ENCODE assay signal across 10 cellular contexts in the genomic region with DNA sequence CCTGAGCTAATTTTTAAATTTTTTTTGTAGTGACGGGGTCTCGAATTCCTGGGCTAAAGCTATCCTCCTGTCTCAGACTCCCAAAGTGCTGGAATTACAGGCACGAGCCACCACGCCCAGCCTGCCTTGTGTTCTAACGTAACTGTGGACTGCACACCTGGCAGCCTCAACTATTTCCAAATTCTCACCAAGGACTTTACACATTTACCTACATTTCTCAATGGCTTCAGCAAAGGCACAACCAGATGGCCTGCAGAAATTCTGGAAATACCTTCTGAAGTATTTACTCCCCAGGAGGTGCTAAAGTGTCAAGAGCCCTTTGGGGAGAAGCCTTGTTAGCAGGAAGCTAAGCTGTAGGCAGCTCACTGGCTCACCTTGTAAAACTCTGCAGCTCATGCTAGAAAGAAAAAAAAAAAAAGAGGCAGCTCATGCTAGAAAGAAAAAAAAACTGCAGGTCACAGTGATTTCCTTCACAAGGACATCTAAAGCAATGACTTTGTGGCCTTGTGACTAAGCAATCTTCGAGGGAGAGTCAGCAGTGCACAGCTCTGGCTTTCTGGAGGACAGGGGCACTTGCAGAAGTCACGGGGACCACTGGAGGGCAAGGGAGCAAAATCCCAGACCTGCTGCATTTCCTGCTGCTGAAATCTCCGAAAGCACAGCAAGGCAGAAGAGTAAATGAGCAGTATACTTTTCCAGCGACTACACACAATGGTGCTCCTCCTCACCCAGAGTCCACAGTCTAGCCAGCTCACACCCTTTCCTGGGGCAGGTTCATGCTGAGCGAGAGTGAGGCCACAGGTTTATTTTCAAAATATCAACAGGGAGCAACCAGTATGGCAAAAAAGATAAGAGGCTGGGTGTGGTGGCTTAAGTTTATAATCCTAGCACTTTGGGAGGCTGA. TPM values are rescaled to one million over a fixed set of nuclear protein-coding genes. Genes with fewer than 3 reads are reported as not detected.
A peak's percentile ranks its signal among the peaks of the same experiment; 100 is the strongest.
DNase-seq lines count a peak whose midpoint lies in the region; ATAC-seq and TF ChIP-seq lines count a peak whose summit lies in the region.
"Had no signal": no experiment of that assay in that cellular context is flagged by ENCODE, and none has a peak within 500 bp of the region (broad histone marks: within the 10 kb centered on the region; RNA-seq: fewer than 3 reads in every experiment).

No MANE protein-coding gene starts in this region.

- peaks cover 15% of the 10 kb centered on the region; the same call in 1 of the 2 replicates for H3K36me3 ChIP-seq in PC-3 (ENCODE audit: low read depth, low read length)
- no peaks in the 10 kb centered on the region for H3K36me3 ChIP-seq in left ventricle myocardium inferior
- H3K36me3 ChIP-seq in neural progenitor cell = no peaks in the 10 kb centered on the region
- H3K36me3 ChIP-seq in effector memory CD4-positive, alpha-beta T cell (ENCODE audit: control insufficient read depth, insufficient read depth, low read length) = no peaks in the 10 kb centered on the region

- H3K4me1 Mint-ChIP-seq in neural progenitor cell = peaks cover 10% of the 10 kb centered on the region
- H3K4me1 Mint-ChIP-seq: stimulated activated naive B cell treated with anti-CD40 and anti-IgM and Interleukin-4, amounts not matched to agents 10 μg/mL and 1 μg/mL and 100 μg/mL, for 72 hours had no signal

- H3F3A ChIP-seq in PC-3 (ENCODE audit: low read length, unreplicated experiment) (no peaks in the 10 kb centered on the region), neural progenitor cell (ENCODE audit: low read depth) (peaks cover 12% of the 10 kb centered on the region)

- H3K4me1 ChIP-seq in PC-3 (ENCODE audit: insufficient read depth, low read length) (peaks cover 16% of the 10 kb centered on the region), left ventricle myocardium inferior (peaks cover 21% of the 10 kb centered on the region), neural progenitor cell (no peaks in the 10 kb centered on the region)
- no peaks in the 10 kb centered on the region for H3K4me1 ChIP-seq in effector memory CD4-positive, alpha-beta T cell (ENCODE audit: control insufficient read depth, insufficient read depth, low read length, poor library complexity, severe bottlenecking)

- TSS peak; percentile 19 for BruUV-seq in PC-3 (replicated peaks; lab: Mats Ljungman, UMichigan)

- no peaks in the 10 kb centered on the region for H3K9me3 Mint-ChIP-seq in neural progenitor cell
- H3K9me3 Mint-ChIP-seq: stimulated activated naive B cell treated with anti-CD40 and anti-IgM and Interleukin-4, amounts not matched to agents 10 μg/mL and 1 μg/mL and 100 μg/mL, for 72 hours had no signal

- no peaks in the 10 kb centered on the region for H3K27me3 Mint-ChIP-seq in neural progenitor cell (ENCODE audit: insufficient read depth, low read depth)

- TF ChIP-seq CTCF in PC-3 (conservative IDR thresholded peaks at IDR 0.05; ENCODE audit: low read depth, low read length) (no peak), left ventricle myocardium inferior (IDR thresholded peaks at IDR 0.05; ENCODE audit: borderline replicate concordance) (no peak), neural progenitor cell (IDR thresholded peaks at IDR 0.05) (no peak)

- DNase-seq in H4 (ENCODE audit: low spot score) (peak; percentile 75), PC-3 (no peak), left ventricle myocardium inferior (no peak), neural progenitor cell (ENCODE audit: low spot score) (peak; percentile 22), NCI-H748 (lab: John Stamatoyannopoulos, UW; ENCODE audit: unreplicated experiment) (no peak)
- DNase-seq in effector memory CD4-positive, alpha-beta T cell = no peak
- DNase-seq: stimulated activated naive B cell treated with anti-CD40 and anti-IgM and Interleukin-4, amounts not matched to agents 10 μg/mL and 1 μg/mL and 100 μg/mL, for 72 hours; T-helper 2 cell had no signal

- H3K4me3 Mint-ChIP-seq in neural progenitor cell = no peak overlapping the region
- H3K4me3 Mint-ChIP-seq: stimulated activated naive B cell treated with anti-CD40 and anti-IgM and Interleukin-4, amounts not matched to agents 10 μg/mL and 1 μg/mL and 100 μg/mL, for 72 hours had no signal

- intact Hi-C loops in PC-3 (cut with micrococcal nuclease) = no loop called here
- intact Hi-C loops in left ventricle myocardium inferior (cut with micrococcal nuclease) = no loop called here

- ATAC-seq in PC-3 = peak; percentile 26
- ATAC-seq in HG02938 (IDR thresholded peaks at IDR 0.05; ENCODE audit: unreplicated experiment) = no peak
- no peak for ATAC-seq in GM21423 (IDR thresholded peaks at IDR 0.05; ENCODE audit: unreplicated experiment)
- ATAC-seq: stimulated activated naive B cell treated with anti-CD40 and anti-IgM and Interleukin-4, amounts not matched to agents 10 μg/mL and 1 μg/mL and 100 μg/mL, for 72 hours had no signal

- H3K4me3 ChIP-seq in PC-3 (ENCODE audit: low read length) (no peak overlapping the region), left ventricle myocardium inferior (no peak overlapping the region), neural progenitor cell (no peak overlapping the region)
- no peak overlapping the region for H3K4me3 ChIP-seq in effector memory CD4-positive, alpha-beta T cell (ENCODE audit: insufficient read depth, low read depth, low read length, poor library complexity, severe bottlenecking)

- no peaks in the 10 kb centered on the region for H3K9me3 ChIP-seq in PC-3 (ENCODE audit: low read length)
- H3K9me3 ChIP-seq in left ventricle myocardium inferior (replicated peaks) = no peaks in the 10 kb centered on the region
- no peaks in the 10 kb centered on the region for H3K9me3 ChIP-seq in neural progenitor cell (ENCODE audit: low read depth)
- H3K9me3 ChIP-seq in effector memory CD4-positive, alpha-beta T cell (ENCODE audit: control insufficient read depth, low read length) = no peaks in the 10 kb centered on the region

- H3K27ac Mint-ChIP-seq in neural progenitor cell = peak overlapping the region; percentile 60
- H3K27ac Mint-ChIP-seq: stimulated activated naive B cell treated with anti-CD40 and anti-IgM and Interleukin-4, amounts not matched to agents 10 μg/mL and 1 μg/mL and 100 μg/mL, for 72 hours had no signal

- POLR2A ChIA-PET in PC-3 (lab: Charles Lee; ENCODE audit: unreplicated experiment) = no interaction called here

- H3K4me2 ChIP-seq in PC-3 (ENCODE audit: low read length) (no peak overlapping the region), neural progenitor cell (no peak overlapping the region)

- no peaks in the 10 kb centered on the region for H3K36me3 Mint-ChIP-seq in neural progenitor cell
- H3K36me3 Mint-ChIP-seq: stimulated activated naive B cell treated with anti-CD40 and anti-IgM and Interleukin-4, amounts not matched to agents 10 μg/mL and 1 μg/mL and 100 μg/mL, for 72 hours had no signal

- H4K20me1 ChIP-seq in PC-3 (ENCODE audit: low read length) (no peaks in the 10 kb centered on the region), neural progenitor cell (ENCODE audit: low read depth) (no peaks in the 10 kb centered on the region)

- no peaks in the 10 kb centered on the region for H3K9me2 ChIP-seq in PC-3 (replicated peaks; ENCODE audit: low read length)

- no peak overlapping the region for H2AFZ ChIP-seq in PC-3 (ENCODE audit: low read length)
- H2AFZ ChIP-seq in neural progenitor cell (replicated peaks) = no peak overlapping the region

- H3K9ac ChIP-seq in PC-3 (ENCODE audit: low read length) = no peak overlapping the region
- H3K9ac ChIP-seq in neural progenitor cell = no peak overlapping the region

- H3K79me2 ChIP-seq in PC-3 (ENCODE audit: low read length) (peaks cover 6% of the 10 kb centered on the region; the same call in 1 of the 2 replicates), neural progenitor cell (ENCODE audit: low read depth) (no peaks in the 10 kb centered on the region)

- CTCF ChIA-PET in PC-3 (lab: Charles Lee) = interaction anchor here (0.6 kb wide), 3 partner anchors 19 to 77 kb away, joined by 3 to 8 read pairs (median 4); no protein-coding TSS in a partner anchor

- H3K27me3 ChIP-seq in PC-3 (ENCODE audit: low read length) (no peaks in the 10 kb centered on the region), left ventricle myocardium inferior (ENCODE audit: low read depth) (no peaks in the 10 kb centered on the region), neural progenitor cell (no peaks in the 10 kb centered on the region)
- no peaks in the 10 kb centered on the region for H3K27me3 ChIP-seq in effector memory CD4-positive, alpha-beta T cell (replicated peaks; ENCODE audit: control insufficient read depth, insufficient read depth, low read length, poor library complexity, severe bottlenecking)

- H3K27ac ChIP-seq in PC-3 (ENCODE audit: low read length) (no peak overlapping the region), left ventricle myocardium inferior (replicated peaks) (peak overlapping the region; percentile 47), neural progenitor cell (peak overlapping the region; percentile 38)
- H3K27ac ChIP-seq in effector memory CD4-positive, alpha-beta T cell (ENCODE audit: insufficient read depth, low read length, poor library complexity, severe bottlenecking) = no peak overlapping the region

RNA-seq across cellular contexts. Expression of a gene that starts 40.4 kb away (rescaled TPM):
- 22.5 and 23.8 TPM in 2 replicates for total RNA-seq in H4 (2014; rRNA removed; shearing (Covaris generic))
- total RNA-seq in PC-3 (2014; rRNA removed) = 18.9 and 30.5 TPM in 2 replicates
- 2.1 TPM for total RNA-seq in left ventricle myocardium inferior
- total RNA-seq in neural progenitor cell (ENCODE audit: low replicate concordance) = 29.5 and 35.1 TPM in 2 replicates

Comparison
In these comparisons a context has a peak if more than half of its experiments do, and no peak if none do; other contexts are left out.
1. DNase-seq: peak in H4 (single experiment) and neural progenitor cell (single experiment); none in PC-3 (single experiment), left ventricle myocardium inferior (single experiment), effector memory CD4-positive, alpha-beta T cell (0 of 3) and NCI-H748 (single experiment).
2. H3K27ac ChIP-seq: peak in left ventricle myocardium inferior (single experiment) and neural progenitor cell (single experiment); none in PC-3 (single experiment) and effector memory CD4-positive, alpha-beta T cell (single experiment).